11 cellular contexts compared by ENCODE assay signal in genomic region chr14:24186831-24187537, GRCh38. TPM values are rescaled to one million over a fixed set of nuclear protein-coding genes. Genes with fewer than 3 reads are reported as not detected.
DNase-seq lines count a peak whose midpoint lies in the region; ATAC-seq and TF ChIP-seq lines count a peak whose summit lies in the region.
"Had no signal": no experiment of that assay in that cellular context is flagged by ENCODE, and none has a peak within 500 bp of the region (broad histone marks: within the 10 kb centered on the region; RNA-seq: fewer than 3 reads in every experiment).

No MANE protein-coding gene starts in this region.

- DNase-seq in HFFc6 (no peak), natural killer cell (no peak), NCI-H2081 treated with DMSO at 0.1 percent for 48 hours (lab: John Stamatoyannopoulos, UW) (no peak), gastrocnemius medialis (no peak), HuH-7 (ENCODE audit: low spot score) (no peak), DMS79 (lab: John Stamatoyannopoulos, UW) (no peak)
- DNase-seq: foreskin keratinocyte, NCI-H69, thyroid gland had no signal

- no peaks in the 10 kb centered on the region for H3K27me3 ChIP-seq in BLaER1 treated with 17β-estradiol and CSF1 and Interleukin-3, amounts not matched to agents 10 nM and 100 nM
- no peaks in the 10 kb centered on the region for H3K27me3 ChIP-seq in gastrocnemius medialis
- H3K27me3 ChIP-seq: foreskin keratinocyte, thyroid gland had no signal

- H4K20me1 ChIP-seq in BLaER1 treated with 17β-estradiol and CSF1 and Interleukin-3, amounts not matched to agents 10 nM and 100 nM, result peaks cover 0 to 63% (median 19%) of the 10 kb centered on the region in 11 experiments; a peak in 15 of 22 replicates

- H3K27ac ChIP-seq in BLaER1 treated with 17β-estradiol and CSF1 and Interleukin-3, amounts not matched to agents 10 nM and 100 nM, result peak overlapping the region in 2 of 11 experiments; percentile 14 to 84; a peak in 2 of 22 replicates
- peak overlapping the region in 1 of 4 donors; percentile 89 for H3K27ac ChIP-seq in gastrocnemius medialis
- H3K27ac ChIP-seq: foreskin keratinocyte had no signal

- peaks cover 30% of the 10 kb centered on the region for H3K4me1 Mint-ChIP-seq in HFFc6 (ENCODE audit: low read depth)
- H3K4me1 Mint-ChIP-seq in activated naive CD8-positive, alpha-beta T cell (ENCODE audit: low read depth), result peaks cover 29% of the 10 kb centered on the region
- peaks cover 24 to 26% of the 10 kb centered on the region in 2 donors for H3K4me1 Mint-ChIP-seq in natural killer cell

- no peaks in the 10 kb centered on the region for H3K9me3 ChIP-seq in BLaER1 treated with 17β-estradiol and CSF1 and Interleukin-3, amounts not matched to agents 10 nM and 100 nM (replicated peaks in 1 of 11)
- no peaks in the 10 kb centered on the region for H3K9me3 ChIP-seq in gastrocnemius medialis
- H3K9me3 ChIP-seq: thyroid gland had no signal

- no peaks in the 10 kb centered on the region for H3K9me3 Mint-ChIP-seq in HFFc6
- H3K9me3 Mint-ChIP-seq in activated naive CD8-positive, alpha-beta T cell (ENCODE audit: low read depth), result no peaks in the 10 kb centered on the region
- no peaks in the 10 kb centered on the region for H3K9me3 Mint-ChIP-seq in natural killer cell

- intact Hi-C loops in natural killer cell (cut with micrococcal nuclease) (no loop called here), gastrocnemius medialis (cut with DNase I; ENCODE audit: low total_unique reads) (no loop called here)

- in situ Hi-C loops in gastrocnemius medialis (cut with MboI; ENCODE audit: low sequenced_read_pairs in 4 of 4), result no loop called here

- peaks cover 26 to 43% (median 32%) of the 10 kb centered on the region in 10 experiments for H3K4me1 ChIP-seq in BLaER1 treated with 17β-estradiol and CSF1 and Interleukin-3, amounts not matched to agents 10 nM and 100 nM
- H3K4me1 ChIP-seq in gastrocnemius medialis, result peaks cover 12 to 16% of the 10 kb centered on the region in 2 donors
- H3K4me1 ChIP-seq: foreskin keratinocyte had no signal

- ATAC-seq in natural killer cell (no peak), gastrocnemius medialis (no peak)
- ATAC-seq: foreskin keratinocyte had no signal

- no peak for TF ChIP-seq POLR2A in gastrocnemius medialis (IDR thresholded peaks at IDR 0.05)

- TF ChIP-seq CTCF in HFFc6 (IDR thresholded peaks at IDR 0.05), result no peak
- TF ChIP-seq CTCF in natural killer cell (IDR thresholded peaks at IDR 0.05), result no peak
- no peak for TF ChIP-seq CTCF in gastrocnemius medialis (IDR thresholded peaks at IDR 0.05 in 4 of 5, conservative IDR thresholded peaks at IDR 0.05 in 1 of 5)

- H3K36me3 Mint-ChIP-seq in HFFc6 (ENCODE audit: low read depth), result peaks cover 20% of the 10 kb centered on the region; the same call in 1 of the 2 replicates
- H3K36me3 Mint-ChIP-seq in activated naive CD8-positive, alpha-beta T cell, result peaks cover 7% of the 10 kb centered on the region
- H3K36me3 Mint-ChIP-seq in natural killer cell, result no peaks in the 10 kb centered on the region

- H3K4me3 ChIP-seq in BLaER1 treated with 17β-estradiol and CSF1 and Interleukin-3, amounts not matched to agents 10 nM and 100 nM, result peak overlapping the region in 9 of 10 experiments; percentile 73 to 92 (median 79); a peak in 17 of 20 replicates
- H3K4me3 ChIP-seq in gastrocnemius medialis, result peak overlapping the region in 1 of 4 donors; percentile 84

- peaks cover 7% of the 10 kb centered on the region for H3K27me3 Mint-ChIP-seq in HFFc6 (ENCODE audit: insufficient read depth)
- H3K27me3 Mint-ChIP-seq in activated naive CD8-positive, alpha-beta T cell, result no peaks in the 10 kb centered on the region
- H3K27me3 Mint-ChIP-seq in natural killer cell (ENCODE audit: low read depth in 2 of 2), result no peaks in the 10 kb centered on the region

- H3K4me3 Mint-ChIP-seq in HFFc6, result peak overlapping the region; percentile 90
- H3K4me3 Mint-ChIP-seq in activated naive CD8-positive, alpha-beta T cell, result peak overlapping the region; percentile 93
- H3K4me3 Mint-ChIP-seq in natural killer cell, result peak overlapping the region; percentile 81

- H3K27ac Mint-ChIP-seq in HFFc6 (peak overlapping the region; percentile 3; the same call in 1 of the 2 replicates), natural killer cell (peak overlapping the region; percentile 83 to 97)
- no peak overlapping the region for H3K27ac Mint-ChIP-seq in activated naive CD8-positive, alpha-beta T cell

- H3K9ac ChIP-seq in BLaER1 treated with 17β-estradiol and CSF1 and Interleukin-3, amounts not matched to agents 10 nM and 100 nM, result peak overlapping the region in 10 of 11 experiments; percentile 75 to 95 (median 84); a peak in 20 of 22 replicates

- H3K36me3 ChIP-seq in BLaER1 treated with 17β-estradiol and CSF1 and Interleukin-3, amounts not matched to agents 10 nM and 100 nM, result peaks cover 53 to 79% (median 73%) of the 10 kb centered on the region in 11 experiments
- H3K36me3 ChIP-seq in gastrocnemius medialis, result peaks cover 0 to 58% of the 10 kb centered on the region in 2 donors

- H3K4me2 ChIP-seq in BLaER1 treated with 17β-estradiol and CSF1 and Interleukin-3, amounts not matched to agents 10 nM and 100 nM, result peak overlapping the region; percentile 90 to 97 (median 94)

RNA-seq across cellular contexts. Expression of gene IPO4, which starts 1.6 kb away (rescaled TPM):
- 10 to 100 TPM; 70.4 to 85.2 (median 79.4) TPM for total RNA-seq in HFFc6 (2021; fragmentation: NEBNext Ultra II Directional; extraction: Animal tissue kit (Norgen Biotek cat#: 25700))
- total RNA-seq in natural killer cell (10 to 100 TPM; 46.2 to 61.5 (median 51.9) TPM), gastrocnemius medialis (10 to 100 TPM; 35.7 to 73.2 (median 55.4) TPM)

RNA-seq across cellular contexts. Expression of gene TM9SF1, which starts 8.3 kb away (rescaled TPM):
- 10 to 100 TPM; 68.1 to 80.4 (median 71.0) TPM for total RNA-seq in HFFc6 (2021; fragmentation: NEBNext Ultra II Directional; extraction: Animal tissue kit (Norgen Biotek cat#: 25700))
- total RNA-seq in natural killer cell, result 10 to 100 TPM; 15.2 to 32.1 (median 28.7) TPM
- total RNA-seq in gastrocnemius medialis, result 10 to 100 TPM; 31.4 to 46.4 (median 36.7) TPM

RNA-seq across cellular contexts. Expression of gene REC8, which starts 15.1 kb away (rescaled TPM):
- total RNA-seq in HFFc6 (2021; fragmentation: NEBNext Ultra II Directional; extraction: Animal tissue kit (Norgen Biotek cat#: 25700)), result 1 to 10 TPM; 2.9 to 3.9 (median 3.2) TPM
- total RNA-seq in natural killer cell, result 100 to 1,000 TPM in 2 of 3 donors, 10 to 100 TPM in 1; 77.7 to 138 (median 103) TPM
- 1 to 10 TPM in 1 of 4 donors, under 1 TPM in 2, not detected in 1; 0.27 to 3.1 (median 0.82) TPM for total RNA-seq in gastrocnemius medialis

RNA-seq across cellular contexts. Expression of gene TSSK4, which starts 18.5 kb away (rescaled TPM):
- total RNA-seq in HFFc6 (2021; fragmentation: NEBNext Ultra II Directional; extraction: Animal tissue kit (Norgen Biotek cat#: 25700)), result under 1 TPM in 2 of 6 experiments, not detected in 4; 0.16 to 0.45 TPM
- total RNA-seq in natural killer cell (1 to 10 TPM; 1.3 to 2.9 (median 1.5) TPM), gastrocnemius medialis (not detected)
- total RNA-seq: foreskin keratinocyte, thyroid gland had no signal

RNA-seq across cellular contexts. Expression of gene IRF9, which starts 25.9 kb away (rescaled TPM):
- 10 to 100 TPM; 23.6 to 38.8 (median 32.3) TPM for total RNA-seq in HFFc6 (2021; fragmentation: NEBNext Ultra II Directional; extraction: Animal tissue kit (Norgen Biotek cat#: 25700))
- 100 to 1,000 TPM; 178 to 348 (median 319) TPM for total RNA-seq in natural killer cell
- 10 to 100 TPM in 3 of 4 donors, 1 to 10 TPM in 1; 6.5 to 36.7 (median 11.9) TPM for total RNA-seq in gastrocnemius medialis

Comparison
In these comparisons a context has a peak if more than half of its experiments do, and no peak if none do; other contexts are left out.
1. RNA of gene REC8, which starts 15.1 kb away (total RNA-seq): 77.7 to 138 TPM in natural killer cell; 2.9 to 3.9 TPM in HFFc6 and 0.27 to 3.1 TPM in gastrocnemius medialis; every median in the first group is over 10 times any median in the second.
2. Peak in every context shown above with its lines, with median percentiles within 50 percentile points of each other: H3K4me3 Mint-ChIP-seq.